Comparison of ENCODE assay signal across 19 cellular contexts in genomic region chr1:41009466-41009865, GRCh38.
"Had no signal": no experiment of that assay in that cellular context is flagged by ENCODE, and none has a peak within 500 bp of the region (broad histone marks: within the 10 kb centered on the region; RNA-seq: fewer than 3 reads in every experiment).

No MANE protein-coding gene starts in this region.

- H3K4me1 ChIP-seq: uterus had no signal

- H3K27ac ChIP-seq: left lung, neutrophil, thyroid gland, uterus had no signal

- H3K9me3 Mint-ChIP-seq: activated B cell treated with CpG ODN at 0.5 μM for 24 hours; brain; naive thymus-derived CD8-positive, alpha-beta T cell; stimulated activated memory B cell treated with anti-CD40 and anti-IgM and Interleukin-4, amounts not matched to agents 10 μg/mL and 1 μg/mL and 100 μg/mL, for 72 hours had no signal

- H3K9me3 ChIP-seq: left lung, neutrophil, thyroid gland, uterus had no signal

- H3K27me3 ChIP-seq: left lung, neutrophil, thyroid gland, uterus had no signal

- H3K4me1 Mint-ChIP-seq: brain had no signal

- H3K4me3 ChIP-seq: left lung, thyroid gland, uterus had no signal

- H3K27me3 Mint-ChIP-seq: activated B cell treated with CpG ODN at 0.5 μM for 24 hours; activated naive CD8-positive, alpha-beta T cell; brain; naive thymus-derived CD8-positive, alpha-beta T cell; stimulated activated memory B cell treated with anti-CD40 and anti-IgM and Interleukin-4, amounts not matched to agents 10 μg/mL and 1 μg/mL and 100 μg/mL, for 72 hours; T-helper 17 cell had no signal

- FAIRE-seq: endothelial cell of umbilical vein had no signal

- H3K4me3 Mint-ChIP-seq: activated B cell treated with CpG ODN at 0.5 μM for 24 hours; activated naive CD8-positive, alpha-beta T cell; brain; naive thymus-derived CD8-positive, alpha-beta T cell; stimulated activated memory B cell treated with anti-CD40 and anti-IgM and Interleukin-4, amounts not matched to agents 10 μg/mL and 1 μg/mL and 100 μg/mL, for 72 hours; T-helper 17 cell had no signal

- DNase-seq: activated B cell treated with CpG ODN at 0.5 μM for 24 hours; activated gamma-delta T cell; activated T-cell treated with anti-CD3 and anti-CD28 coated beads, Interleukin-2, amount 50 U/mL, for 1 hour; amniotic stem cell; cerebellar nuclear complex; effector CD8-positive, alpha-beta T cell; foreskin melanocyte; head of caudate nucleus; left lung; naive thymus-derived CD8-positive, alpha-beta T cell; stimulated activated CD4-positive, alpha-beta T cell treated with anti-CD3 and anti-CD28 coated beads, Interleukin-2, amount 100 ng/mL, for 48 hours; T-helper 17 cell; thyroid gland; uterus had no signal

- ATAC-seq: left lung; naive thymus-derived CD8-positive, alpha-beta T cell; stimulated activated memory B cell treated with anti-CD40 and anti-IgM and Interleukin-4, amounts not matched to agents 10 μg/mL and 1 μg/mL and 100 μg/mL, for 72 hours; T-helper 17 cell had no signal

- H3K27ac Mint-ChIP-seq: activated B cell treated with CpG ODN at 0.5 μM for 24 hours; activated naive CD8-positive, alpha-beta T cell; stimulated activated memory B cell treated with anti-CD40 and anti-IgM and Interleukin-4, amounts not matched to agents 10 μg/mL and 1 μg/mL and 100 μg/mL, for 72 hours; T-helper 17 cell had no signal

- H3K36me3 ChIP-seq: uterus had no signal
